Comparison of ENCODE assay signal across 22 cellular contexts in the genomic region with DNA sequence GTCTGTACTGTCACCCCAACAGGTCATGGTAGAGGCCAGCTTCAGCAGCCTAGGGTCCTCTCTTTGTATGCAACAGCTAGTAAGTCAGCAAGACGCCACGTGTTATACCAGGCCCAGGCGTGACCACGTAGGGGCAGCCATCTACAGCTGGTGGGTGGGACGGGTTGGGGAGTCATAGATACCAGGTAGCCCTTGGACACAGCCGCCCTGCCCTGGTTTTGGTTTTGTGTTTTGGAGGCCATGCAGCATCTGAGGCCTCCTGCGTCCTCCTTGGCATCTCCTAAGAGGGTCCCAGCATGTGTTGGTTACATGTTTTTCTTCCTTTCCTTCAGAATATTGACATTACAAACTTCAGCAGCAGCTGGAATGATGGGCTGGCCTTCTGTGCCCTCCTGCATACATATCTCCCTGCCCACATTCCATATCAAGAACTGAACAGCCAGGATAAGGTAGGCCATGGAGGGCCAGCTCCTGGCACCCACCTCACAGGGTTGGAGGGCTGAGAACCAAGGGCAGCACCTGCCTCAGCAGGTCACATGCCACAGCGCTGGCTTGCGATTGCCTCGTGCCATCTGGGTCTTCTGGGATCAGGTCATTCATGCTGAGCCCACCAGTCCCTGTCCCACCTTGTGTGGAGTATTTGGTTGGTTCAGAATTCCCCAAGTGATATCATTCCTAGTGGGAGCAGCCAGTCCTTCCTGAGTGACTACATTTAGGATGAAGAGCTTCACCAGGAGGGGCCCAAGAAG.
"Had no signal": no experiment of that assay in that cellular context is flagged by ENCODE, and none has a peak within 500 bp of the region (broad histone marks: within the 10 kb centered on the region; RNA-seq: fewer than 3 reads in every experiment).

No MANE protein-coding gene starts in this region.

- H3K27me3 ChIP-seq: body of pancreas, esophagus squamous epithelium, right atrium auricular region, tibial nerve, vagina had no signal

- H3K27me3 Mint-ChIP-seq: central memory CD8-positive, alpha-beta T cell; progenitor cell of endocrine pancreas had no signal

- H3K4me1 ChIP-seq: body of pancreas, vagina had no signal

- H3K9me3 ChIP-seq: body of pancreas, esophagus squamous epithelium, right atrium auricular region, tibial nerve, vagina had no signal

- DNase-seq: activated CD4-positive, alpha-beta T cell treated with anti-CD3 and anti-CD28 coated beads, Interleukin-2, amount 50 U/mL, for 48 hours; activated CD4-positive, CD25-positive, alpha-beta regulatory T cell treated with anti-CD3 and anti-CD28 coated beads, Interleukin-2, amount 50 U/mL, for 72 hours; activated naive CD4-positive, alpha-beta T cell treated with anti-CD3 and anti-CD28 coated beads for 36 hours; amygdala; body of pancreas; effector CD4-positive, alpha-beta T cell; esophagus squamous epithelium; hippocampal formation; kidney glomerular epithelial cell; left ventricle myocardium superior; nephron progenitor cell; occipital lobe; stimulated activated CD4-positive, alpha-beta T cell treated with anti-CD3 and anti-CD28 coated beads, Interleukin-2, amount 100 ng/mL, for 48 hours; stimulated activated naive CD4-positive, alpha-beta T cell; substantia nigra; T1000 had no signal

- H3K4me3 ChIP-seq: body of pancreas, coronary artery, esophagus squamous epithelium, right atrium auricular region, tibial nerve, vagina had no signal

- H3K4me3 Mint-ChIP-seq: activated naive CD4-positive, alpha-beta T cell treated with anti-CD3 and anti-CD28 coated beads for 36 hours; nephron progenitor cell had no signal

- ATAC-seq: body of pancreas, left ventricle myocardium superior had no signal

- H3K9me3 Mint-ChIP-seq: activated naive CD4-positive, alpha-beta T cell treated with anti-CD3 and anti-CD28 coated beads for 36 hours; central memory CD8-positive, alpha-beta T cell; nephron progenitor cell had no signal

- H3K27ac Mint-ChIP-seq: progenitor cell of endocrine pancreas had no signal

- H3K27ac ChIP-seq: body of pancreas, coronary artery, esophagus squamous epithelium, right atrium auricular region, tibial nerve, vagina had no signal
